In the genomic region with DNA sequence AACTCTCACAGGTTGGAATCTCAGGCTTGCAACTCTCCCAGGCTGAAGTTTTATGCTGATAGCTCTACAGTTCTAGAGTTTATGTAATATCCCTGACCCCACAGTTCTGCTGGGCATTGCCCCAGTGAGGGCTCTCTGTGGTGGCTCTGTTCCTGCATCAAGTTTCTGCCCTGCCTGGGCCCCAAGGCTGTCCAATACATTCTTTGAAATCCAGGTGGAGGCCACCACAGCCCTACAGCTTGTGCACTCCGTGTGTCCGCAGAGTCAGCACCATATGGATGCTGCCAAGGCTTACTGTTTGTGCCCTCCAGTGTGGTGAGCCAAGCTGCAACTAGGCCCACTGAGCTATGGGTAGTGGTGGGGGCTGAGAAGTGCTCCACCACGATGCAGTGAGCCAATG, we compare ENCODE assay signal across 36 cellular contexts.
"Had no signal": no experiment of that assay in that cellular context is flagged by ENCODE, and none has a peak within 500 bp of the region (broad histone marks: within the 10 kb centered on the region; RNA-seq: fewer than 3 reads in every experiment).

No MANE protein-coding gene starts in this region.

- DNase-seq: activated CD4-positive, alpha-beta memory T cell treated with anti-CD3 and anti-CD28 coated beads, Interleukin-2, amount 10 ng/mL, durations not matched to agents 7 days and 5 days; activated CD4-positive, alpha-beta T cell treated with anti-CD3 and anti-CD28 coated beads for 1 hour; activated CD4-positive, alpha-beta T cell treated with anti-CD3 and anti-CD28 coated beads for 36 hours; activated CD4-positive, alpha-beta T cell treated with anti-CD3 and anti-CD28 coated beads for 48 hours; activated CD4-positive, alpha-beta T cell treated with anti-CD3 and anti-CD28 coated beads, Interleukin-2, amount 10 ng/mL, durations not matched to agents 7 days and 5 days; activated CD4-positive, alpha-beta T cell treated with anti-CD3 and anti-CD28 coated beads, Interleukin-2, amount 50 U/mL, for 48 hours; activated CD4-positive, CD25-positive, alpha-beta regulatory T cell; activated CD8-positive, alpha-beta memory T cell treated with anti-CD3 and anti-CD28 coated beads for 24 hours; activated CD8-positive, alpha-beta memory T cell treated with anti-CD3 and anti-CD28 coated beads, Interleukin-2, amount 10 ng/mL, durations not matched to agents 7 days and 5 days; activated CD8-positive, alpha-beta memory T cell treated with anti-CD3 and anti-CD28 coated beads, Interleukin-2, amount 50 U/mL, for 48 hours; activated CD8-positive, alpha-beta T cell treated with anti-CD3 and anti-CD28 coated beads, Interleukin-2, amount 10 ng/mL, durations not matched to agents 7 days and 5 days; activated effector memory CD4-positive, alpha-beta T cell treated with Interleukin-2 at 50 U/mL for 16 hours; activated gamma-delta T cell; activated naive CD4-positive, alpha-beta T cell treated with anti-CD3 and anti-CD28 coated beads, Interleukin-2, amount 10 ng/mL, durations not matched to agents 7 days and 5 days; activated naive CD4-positive, alpha-beta T cell treated with Interleukin-2 at 50 U/mL for 16 hours; activated naive CD8-positive, alpha-beta T cell treated with anti-CD3 and anti-CD28 coated beads, Interleukin-2, amount 10 ng/mL, durations not matched to agents 7 days and 5 days; activated naive CD8-positive, alpha-beta T cell treated with anti-CD3 and anti-CD28 coated beads, Interleukin-2, amount 50 U/mL, for 24 hours; activated T-cell treated with anti-CD3 and anti-CD28 coated beads, Interleukin-2, amount 50 U/mL, for 24 hours; activated T-cell treated with anti-CD3 and anti-CD28 coated beads, Interleukin-2, amount 50 U/mL, for 48 hours; amygdala; anterior cingulate cortex; central memory CD4-positive, alpha-beta T cell; T-helper 1 cell; T-helper 2 cell; T-helper 9 cell; WERI-Rb-1 had no signal

- H3K4me3 ChIP-seq: ascending aorta had no signal

- ATAC-seq: activated CD4-positive, alpha-beta T cell treated with anti-CD3 and anti-CD28 coated beads for 36 hours; activated CD4-positive, CD25-positive, alpha-beta regulatory T cell treated with anti-CD3 and anti-CD28 coated beads, Interleukin-2, amount 50 U/mL, for 24 hours; activated CD8-positive, alpha-beta memory T cell treated with anti-CD3 and anti-CD28 coated beads, Interleukin-2, amount 10 ng/mL, durations not matched to agents 7 days and 5 days; activated CD8-positive, alpha-beta T cell treated with anti-CD3 and anti-CD28 coated beads, Interleukin-2, amount 10 ng/mL, durations not matched to agents 7 days and 5 days; WTC11 had no signal

- H3K27me3 ChIP-seq: ascending aorta had no signal

- FAIRE-seq: TTC549 had no signal

- H3K27ac Mint-ChIP-seq: activated CD4-positive, alpha-beta memory T cell treated with anti-CD3 and anti-CD28 coated beads, Interleukin-2, amount 10 ng/mL, durations not matched to agents 7 days and 5 days; activated CD4-positive, alpha-beta T cell treated with anti-CD3 and anti-CD28 coated beads for 36 hours; activated CD4-positive, alpha-beta T cell treated with anti-CD3 and anti-CD28 coated beads, Interleukin-2, amount 10 ng/mL, durations not matched to agents 7 days and 5 days; activated CD8-positive, alpha-beta memory T cell treated with anti-CD3 and anti-CD28 coated beads, Interleukin-2, amount 10 ng/mL, durations not matched to agents 7 days and 5 days; activated CD8-positive, alpha-beta T cell treated with anti-CD3 and anti-CD28 coated beads, Interleukin-2, amount 10 ng/mL, durations not matched to agents 7 days and 5 days; activated naive CD4-positive, alpha-beta T cell treated with anti-CD3 and anti-CD28 coated beads, Interleukin-2, amount 10 ng/mL, durations not matched to agents 7 days and 5 days; activated naive CD4-positive, alpha-beta T cell treated with anti-CD3 and anti-CD28 coated beads, Interleukin-2, amount 50 U/mL, for 24 hours; activated naive CD8-positive, alpha-beta T cell; activated naive CD8-positive, alpha-beta T cell treated with anti-CD3 and anti-CD28 coated beads, Interleukin-2, amount 10 ng/mL, durations not matched to agents 7 days and 5 days; activated naive CD8-positive, alpha-beta T cell treated with anti-CD3 and anti-CD28 coated beads, Interleukin-2, amount 50 U/mL, for 24 hours; activated T-cell treated with anti-CD3 and anti-CD28 coated beads, Interleukin-2, amount 50 U/mL, for 24 hours; activated T-helper 2 cell treated with anti-CD3 and anti-CD28 coated beads, Interferon-gamma antibody, Interleukin-2, Interleukin-4, amounts not matched to agents 10 μg/mL and 5 μg/mL and 100 μg/mL, durations not matched to agents 14 hours and 24 hours and 36 hours; brain; T-helper 1 cell treated with Interleukin-12 subunit alpha and Interleukin-12 subunit beta and Interleukin-4 antibody, amounts not matched to agents 30 μg/mL and 1 μg/mL, for 36 hours; T-helper 2 cell treated with Interferon-gamma antibody and Interleukin-4, amounts not matched to agents 5 μg/mL and 100 μg/mL, for 36 hours; WTC11 had no signal

- H3K36me3 Mint-ChIP-seq: activated CD8-positive, alpha-beta memory T cell treated with anti-CD3 and anti-CD28 coated beads, Interleukin-2, amount 10 ng/mL, durations not matched to agents 7 days and 5 days; activated naive CD4-positive, alpha-beta T cell treated with anti-CD3 and anti-CD28 coated beads, Interleukin-2, amount 10 ng/mL, durations not matched to agents 7 days and 5 days; activated naive CD4-positive, alpha-beta T cell treated with anti-CD3 and anti-CD28 coated beads, Interleukin-2, amount 50 U/mL, for 24 hours; activated naive CD8-positive, alpha-beta T cell; activated naive CD8-positive, alpha-beta T cell treated with anti-CD3 and anti-CD28 coated beads, Interleukin-2, amount 10 ng/mL, durations not matched to agents 7 days and 5 days; brain; WTC11 had no signal

- H3K27me3 Mint-ChIP-seq: activated CD4-positive, alpha-beta memory T cell treated with anti-CD3 and anti-CD28 coated beads, Interleukin-2, amount 10 ng/mL, durations not matched to agents 7 days and 5 days; activated CD4-positive, alpha-beta T cell treated with anti-CD3 and anti-CD28 coated beads for 36 hours; activated CD4-positive, alpha-beta T cell treated with anti-CD3 and anti-CD28 coated beads, Interleukin-2, amount 10 ng/mL, durations not matched to agents 7 days and 5 days; activated CD8-positive, alpha-beta memory T cell treated with anti-CD3 and anti-CD28 coated beads, Interleukin-2, amount 10 ng/mL, durations not matched to agents 7 days and 5 days; activated naive CD4-positive, alpha-beta T cell treated with anti-CD3 and anti-CD28 coated beads, Interleukin-2, amount 10 ng/mL, durations not matched to agents 7 days and 5 days; activated naive CD4-positive, alpha-beta T cell treated with anti-CD3 and anti-CD28 coated beads, Interleukin-2, amount 50 U/mL, for 24 hours; activated naive CD8-positive, alpha-beta T cell; activated naive CD8-positive, alpha-beta T cell treated with anti-CD3 and anti-CD28 coated beads, Interleukin-2, amount 10 ng/mL, durations not matched to agents 7 days and 5 days; activated naive CD8-positive, alpha-beta T cell treated with anti-CD3 and anti-CD28 coated beads, Interleukin-2, amount 50 U/mL, for 24 hours; activated T-cell treated with anti-CD3 and anti-CD28 coated beads, Interleukin-2, amount 50 U/mL, for 24 hours; brain had no signal

- H3K4me3 Mint-ChIP-seq: activated CD4-positive, alpha-beta memory T cell treated with anti-CD3 and anti-CD28 coated beads, Interleukin-2, amount 10 ng/mL, durations not matched to agents 7 days and 5 days; activated CD4-positive, alpha-beta T cell treated with anti-CD3 and anti-CD28 coated beads for 36 hours; activated CD4-positive, alpha-beta T cell treated with anti-CD3 and anti-CD28 coated beads, Interleukin-2, amount 10 ng/mL, durations not matched to agents 7 days and 5 days; activated CD8-positive, alpha-beta memory T cell treated with anti-CD3 and anti-CD28 coated beads, Interleukin-2, amount 10 ng/mL, durations not matched to agents 7 days and 5 days; activated CD8-positive, alpha-beta T cell treated with anti-CD3 and anti-CD28 coated beads, Interleukin-2, amount 10 ng/mL, durations not matched to agents 7 days and 5 days; activated naive CD4-positive, alpha-beta T cell treated with anti-CD3 and anti-CD28 coated beads, Interleukin-2, amount 10 ng/mL, durations not matched to agents 7 days and 5 days; activated naive CD4-positive, alpha-beta T cell treated with anti-CD3 and anti-CD28 coated beads, Interleukin-2, amount 50 U/mL, for 24 hours; activated naive CD8-positive, alpha-beta T cell; activated naive CD8-positive, alpha-beta T cell treated with anti-CD3 and anti-CD28 coated beads, Interleukin-2, amount 10 ng/mL, durations not matched to agents 7 days and 5 days; activated naive CD8-positive, alpha-beta T cell treated with anti-CD3 and anti-CD28 coated beads, Interleukin-2, amount 50 U/mL, for 24 hours; activated T-cell treated with anti-CD3 and anti-CD28 coated beads, Interleukin-2, amount 50 U/mL, for 24 hours; brain; T-helper 1 cell treated with Interleukin-12 subunit alpha and Interleukin-12 subunit beta and Interleukin-4 antibody, amounts not matched to agents 30 μg/mL and 1 μg/mL, for 36 hours; T-helper 2 cell treated with Interferon-gamma antibody and Interleukin-4, amounts not matched to agents 5 μg/mL and 100 μg/mL, for 36 hours; WTC11 had no signal

- H3K4me1 Mint-ChIP-seq: activated CD4-positive, alpha-beta memory T cell treated with anti-CD3 and anti-CD28 coated beads, Interleukin-2, amount 10 ng/mL, durations not matched to agents 7 days and 5 days; activated CD4-positive, alpha-beta T cell treated with anti-CD3 and anti-CD28 coated beads for 36 hours; activated CD4-positive, alpha-beta T cell treated with anti-CD3 and anti-CD28 coated beads, Interleukin-2, amount 10 ng/mL, durations not matched to agents 7 days and 5 days; activated CD8-positive, alpha-beta memory T cell treated with anti-CD3 and anti-CD28 coated beads, Interleukin-2, amount 10 ng/mL, durations not matched to agents 7 days and 5 days; activated naive CD4-positive, alpha-beta T cell treated with anti-CD3 and anti-CD28 coated beads, Interleukin-2, amount 10 ng/mL, durations not matched to agents 7 days and 5 days; activated naive CD4-positive, alpha-beta T cell treated with anti-CD3 and anti-CD28 coated beads, Interleukin-2, amount 50 U/mL, for 24 hours; activated naive CD8-positive, alpha-beta T cell treated with anti-CD3 and anti-CD28 coated beads, Interleukin-2, amount 10 ng/mL, durations not matched to agents 7 days and 5 days; activated naive CD8-positive, alpha-beta T cell treated with anti-CD3 and anti-CD28 coated beads, Interleukin-2, amount 50 U/mL, for 24 hours; brain; WTC11 had no signal

- H3K9me3 Mint-ChIP-seq: activated CD4-positive, alpha-beta memory T cell treated with anti-CD3 and anti-CD28 coated beads, Interleukin-2, amount 10 ng/mL, durations not matched to agents 7 days and 5 days; activated naive CD4-positive, alpha-beta T cell treated with anti-CD3 and anti-CD28 coated beads, Interleukin-2, amount 10 ng/mL, durations not matched to agents 7 days and 5 days; brain; WTC11 had no signal

- H3K36me3 ChIP-seq: ascending aorta, WERI-Rb-1 had no signal
